In genomic region chr17:45098081-45098868, GRCh38 we compare ENCODE assay signal across 10 cellular contexts. TPM values are rescaled to one million over a fixed set of nuclear protein-coding genes. Genes with fewer than 3 reads are reported as not detected.
DNase-seq lines count a peak whose midpoint lies in the region; ATAC-seq and TF ChIP-seq lines count a peak whose summit lies in the region.
"Had no signal": no experiment of that assay in that cellular context is flagged by ENCODE, and none has a peak within 500 bp of the region (broad histone marks: within the 10 kb centered on the region; RNA-seq: fewer than 3 reads in every experiment).

No MANE protein-coding gene starts in this region.

- H3K36me3 ChIP-seq in HEK293 (ENCODE audit: control insufficient read depth in 2 of 2, insufficient read depth in 1 of 2, low read length in 2 of 2), result peaks cover 60 to 90% of the 10 kb centered on the region in 2 experiments
- H3K36me3 ChIP-seq in suprapubic skin, result peaks cover 87% of the 10 kb centered on the region

- TF ChIP-seq POLR2A in suprapubic skin (IDR thresholded peaks at IDR 0.05), result no peak

- TF ChIP-seq EP300 in suprapubic skin (IDR thresholded peaks at IDR 0.05), result no peak

- H3K9me3 ChIP-seq in HEK293 (ENCODE audit: control insufficient read depth, insufficient read depth, low read depth, low read length) (no peaks in the 10 kb centered on the region), T-helper 17 cell (ENCODE audit: control insufficient read depth, low read length, poor library complexity, severe bottlenecking) (no peaks in the 10 kb centered on the region), suprapubic skin (no peaks in the 10 kb centered on the region)

- no peak for TF ChIP-seq CTCF in HEK293 (tag by site-specific recombination; IDR thresholded peaks at IDR 0.05)
- no peak for TF ChIP-seq CTCF in foreskin keratinocyte (conservative IDR thresholded peaks at IDR 0.05)
- TF ChIP-seq CTCF in suprapubic skin (IDR thresholded peaks at IDR 0.05), result no peak

- ATAC-seq in T-helper 17 cell, result no peak
- ATAC-seq in foreskin keratinocyte, result peak; percentile 66

- no peak overlapping the region for H3K4me3 ChIP-seq in HEK293 (ENCODE audit: low read depth, low read length)
- no peak overlapping the region for H3K4me3 ChIP-seq in suprapubic skin

- WGBS in suprapubic skin, result 64% methylated on average over 6 of the region's 13 CpGs

- no peak for DNase-seq in T-helper 17 cell
- no peak for DNase-seq in foreskin keratinocyte
- DNase-seq in suprapubic skin (ENCODE audit: low spot score in 2 of 2), result no peak
- no peak for DNase-seq in HCEC 1CT
- DNase-seq in 8988T, result no peak
- no peak for DNase-seq in stimulated activated CD4-positive, alpha-beta T cell treated with anti-CD3 and anti-CD28 coated beads, Interleukin-1b, Interleukin-23, amount 100 ng/mL, for 48 hours
- DNase-seq in activated CD4-positive, alpha-beta T cell treated with anti-CD3 and anti-CD28 coated beads, Interleukin-2, amount 10 ng/mL, durations not matched to agents 7 days and 5 days, result no peak

- H3K27ac ChIP-seq in HEK293 (ENCODE audit: extremely low read depth, low read depth, low read length) (peak overlapping the region; percentile 37; the same call in 1 of the 2 replicates), foreskin keratinocyte (no peak overlapping the region), suprapubic skin (peak overlapping the region; percentile 52)

- H3K4me1 ChIP-seq in HEK293 (ENCODE audit: control insufficient read depth, insufficient read depth, low read length) (no peaks in the 10 kb centered on the region), foreskin keratinocyte (peaks cover 30% of the 10 kb centered on the region), suprapubic skin (peaks cover 52% of the 10 kb centered on the region)

- peak overlapping the region; percentile 47 for H3K27ac Mint-ChIP-seq in T-helper 17 cell
- no peak overlapping the region for H3K27ac Mint-ChIP-seq in activated CD4-positive, alpha-beta T cell treated with anti-CD3 and anti-CD28 coated beads, Interleukin-2, amount 10 ng/mL, durations not matched to agents 7 days and 5 days
- H3K27ac Mint-ChIP-seq: memory B cell had no signal

- peaks cover 2% of the 10 kb centered on the region for H3K4me1 Mint-ChIP-seq in T-helper 17 cell
- H3K4me1 Mint-ChIP-seq in activated CD4-positive, alpha-beta T cell treated with anti-CD3 and anti-CD28 coated beads, Interleukin-2, amount 10 ng/mL, durations not matched to agents 7 days and 5 days, result no peaks in the 10 kb centered on the region
- H3K4me1 Mint-ChIP-seq: memory B cell had no signal

- no peaks in the 10 kb centered on the region for H3K9me3 Mint-ChIP-seq in activated CD4-positive, alpha-beta T cell treated with anti-CD3 and anti-CD28 coated beads, Interleukin-2, amount 10 ng/mL, durations not matched to agents 7 days and 5 days
- H3K9me3 Mint-ChIP-seq: CD8-positive, alpha-beta memory T cell; memory B cell had no signal

- POLR2A ChIA-PET in HEK293 (lab: Yijun Ruan, JAX), result interaction anchor here (1.0 kb wide), 1 partner anchor 42 kb away, joined by 3 read pairs; no protein-coding TSS in a partner anchor
- POLR2A ChIA-PET in activated CD4-positive, alpha-beta T cell treated with anti-CD3 and anti-CD28 coated beads, Interleukin-2, amount 10 ng/mL, durations not matched to agents 7 days and 5 days (lab: Charles Lee), result no interaction called here

- no peaks in the 10 kb centered on the region for H3K27me3 Mint-ChIP-seq in T-helper 17 cell
- H3K27me3 Mint-ChIP-seq in activated CD4-positive, alpha-beta T cell treated with anti-CD3 and anti-CD28 coated beads, Interleukin-2, amount 10 ng/mL, durations not matched to agents 7 days and 5 days, result no peaks in the 10 kb centered on the region
- H3K27me3 Mint-ChIP-seq: CD8-positive, alpha-beta memory T cell; memory B cell had no signal

- peaks cover 10% of the 10 kb centered on the region for H3K36me3 Mint-ChIP-seq in T-helper 17 cell (ENCODE audit: low read depth)
- peaks cover 56% of the 10 kb centered on the region for H3K36me3 Mint-ChIP-seq in activated CD4-positive, alpha-beta T cell treated with anti-CD3 and anti-CD28 coated beads, Interleukin-2, amount 10 ng/mL, durations not matched to agents 7 days and 5 days (ENCODE audit: low read depth)

- H3K27me3 ChIP-seq in foreskin keratinocyte (no peaks in the 10 kb centered on the region), suprapubic skin (no peaks in the 10 kb centered on the region)

- CTCF ChIA-PET in HEK293 (lab: Yijun Ruan, JAX), result interaction anchor here (0.6 to 5.6 kb wide), 44 partner anchors 10 to 566 kb away, joined by 3 to 71 read pairs (median 4); partner anchors contain the start of genes ACBD4, GFAP and PLCD3
- CTCF ChIA-PET in activated CD4-positive, alpha-beta T cell treated with anti-CD3 and anti-CD28 coated beads, Interleukin-2, amount 10 ng/mL, durations not matched to agents 7 days and 5 days (lab: Charles Lee), result interaction anchor here (1.0 to 2.4 kb wide), 10 partner anchors 9 to 219 kb away, joined by 3 to 12 read pairs (median 4); partner anchors contain the start of genes ACBD4 and MAP3K14

- no peak overlapping the region for H3K4me3 Mint-ChIP-seq in T-helper 17 cell
- no peak overlapping the region for H3K4me3 Mint-ChIP-seq in activated CD4-positive, alpha-beta T cell treated with anti-CD3 and anti-CD28 coated beads, Interleukin-2, amount 10 ng/mL, durations not matched to agents 7 days and 5 days
- H3K4me3 Mint-ChIP-seq: CD8-positive, alpha-beta memory T cell; memory B cell had no signal

TF ChIP-seq in HEK293, 187 proteins besides CTCF, POLR2A, EP300 and RAD21:
- TF ChIP-seq ZSCAN4 (tag by site-specific recombination; IDR thresholded peaks at IDR 0.05) (no peak), ZNF157 (tag by site-specific recombination; IDR thresholded peaks at IDR 0.05) (peak; percentile 62; the same call in 1 of the 2 replicates)

RNA-seq across cellular contexts. Expression of gene PLCD3, which starts 34.0 kb away (rescaled TPM):
- 1 to 10 TPM; 3.7 to 5.0 TPM for total RNA-seq in T-helper 17 cell
- total RNA-seq in foreskin keratinocyte, result 60.8 and 63.6 TPM in 2 replicates
- 85.8 and 97.4 TPM in 2 replicates for polyA plus RNA-seq in foreskin keratinocyte
- total RNA-seq in suprapubic skin, result 10 to 100 TPM; 44.7 to 87.1 (median 58.3) TPM
- 1 to 10 TPM; 3.0 to 4.1 TPM for total RNA-seq in activated CD4-positive, alpha-beta T cell treated with anti-CD3 and anti-CD28 coated beads, Interleukin-2, amount 10 ng/mL, durations not matched to agents 7 days and 5 days

RNA-seq across cellular contexts. Expression of gene NMT1, which starts 37.2 kb away (rescaled TPM):
- 10 to 100 TPM; 78.2 to 85.9 TPM for total RNA-seq in T-helper 17 cell
- 90.9 and 109 TPM in 2 replicates for total RNA-seq in foreskin keratinocyte
- polyA plus RNA-seq in foreskin keratinocyte, result 188 and 193 TPM in 2 replicates
- 10 to 100 TPM; 53.2 to 73.3 (median 65.9) TPM for total RNA-seq in suprapubic skin
- 100 to 1,000 TPM; 118 to 138 TPM for total RNA-seq in activated CD4-positive, alpha-beta T cell treated with anti-CD3 and anti-CD28 coated beads, Interleukin-2, amount 10 ng/mL, durations not matched to agents 7 days and 5 days

RNA-seq across cellular contexts. Expression of gene ACBD4, which starts 37.2 kb away (rescaled TPM):
- 10 to 100 TPM; 13.6 to 18.9 TPM for total RNA-seq in T-helper 17 cell
- 4.3 and 4.4 TPM in 2 replicates for total RNA-seq in foreskin keratinocyte
- polyA plus RNA-seq in foreskin keratinocyte, result 4.5 TPM in 2 replicates
- 10 to 100 TPM in 2 of 4 donors, 1 to 10 TPM in 2; 6.2 to 37.7 (median 10.9) TPM for total RNA-seq in suprapubic skin
- 10 to 100 TPM; 18.4 to 19.7 TPM for total RNA-seq in activated CD4-positive, alpha-beta T cell treated with anti-CD3 and anti-CD28 coated beads, Interleukin-2, amount 10 ng/mL, durations not matched to agents 7 days and 5 days

RNA-seq across cellular contexts. Expression of gene DCAKD, which starts 46.8 kb away (rescaled TPM):
- total RNA-seq in T-helper 17 cell (10 to 100 TPM; 13.5 to 20.3 TPM), foreskin keratinocyte (30.4 and 30.8 TPM in 2 replicates), suprapubic skin (10 to 100 TPM; 49.1 to 68.5 (median 60.9) TPM)
- 19.8 and 21.1 TPM in 2 replicates for polyA plus RNA-seq in foreskin keratinocyte
- total RNA-seq in activated CD4-positive, alpha-beta T cell treated with anti-CD3 and anti-CD28 coated beads, Interleukin-2, amount 10 ng/mL, durations not matched to agents 7 days and 5 days, result 10 to 100 TPM; 36.5 to 38.6 TPM

RNA-seq across cellular contexts. Expression of gene HEXIM1, which starts 50.0 kb away (rescaled TPM):
- total RNA-seq in T-helper 17 cell (10 to 100 TPM; 52.4 to 71.8 TPM), foreskin keratinocyte (23.0 and 25.6 TPM in 2 replicates), suprapubic skin (10 to 100 TPM; 23.1 to 35.6 (median 27.8) TPM)
- 26.7 and 27.9 TPM in 2 replicates for polyA plus RNA-seq in foreskin keratinocyte
- 10 to 100 TPM; 30.5 TPM for total RNA-seq in activated CD4-positive, alpha-beta T cell treated with anti-CD3 and anti-CD28 coated beads, Interleukin-2, amount 10 ng/mL, durations not matched to agents 7 days and 5 days

Comparison
In these comparisons a context has a peak if more than half of its experiments do, and no peak if none do; other contexts are left out.
1. RNA of gene PLCD3, which starts 34.0 kb away (total RNA-seq): 44.7 to 87.1 TPM in suprapubic skin and 60.8 to 63.6 TPM in foreskin keratinocyte; 3.7 to 5.0 TPM in T-helper 17 cell and 3.0 to 4.1 TPM in activated CD4-positive, alpha-beta T cell treated with anti-CD3 and anti-CD28 coated beads, Interleukin-2, amount 10 ng/mL, durations not matched to agents 7 days and 5 days; every median in the first group is over 4 times any median in the second.